In the genomic region with DNA sequence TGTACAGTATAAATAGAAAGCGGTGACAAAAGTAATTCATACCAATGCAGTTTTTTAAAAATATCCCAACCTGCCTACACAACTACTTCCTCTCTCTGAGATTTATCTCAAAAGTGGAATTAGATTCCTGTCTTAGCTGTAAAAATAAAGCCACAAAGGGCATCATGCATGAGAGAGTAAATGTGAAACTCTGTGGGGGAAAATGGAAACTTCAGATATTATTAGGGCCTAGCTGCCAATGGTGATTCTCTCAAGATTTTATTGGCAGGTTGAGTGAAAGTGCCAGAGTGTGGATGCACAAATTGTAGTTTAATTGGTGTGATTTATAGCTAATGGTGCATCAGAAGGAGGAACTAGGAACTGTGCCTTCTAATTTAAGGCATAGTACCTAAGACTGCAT, we compare ENCODE assay signal across 1 cellular context.
TF ChIP-seq lines count a peak whose summit lies in the region.

No MANE protein-coding gene starts in this region.

TF ChIP-seq in GM12878, 131 proteins besides CTCF, POLR2A, EP300 and RAD21 (continued from another document):
- TF ChIP-seq E2F8 (IDR thresholded peaks at IDR 0.05; ENCODE audit: low read depth, partially characterized antibody): no peak
